14 cellular contexts compared by ENCODE assay signal in genomic region chr7:26381476-26382175, GRCh38.
DNase-seq lines count a peak whose midpoint lies in the region; ATAC-seq and TF ChIP-seq lines count a peak whose summit lies in the region.
"Had no signal": no experiment of that assay in that cellular context is flagged by ENCODE, and none has a peak within 500 bp of the region (broad histone marks: within the 10 kb centered on the region; RNA-seq: fewer than 3 reads in every experiment).

No MANE protein-coding gene starts in this region.

- no peaks in the 10 kb centered on the region for H3K36me3 Mint-ChIP-seq in neural progenitor cell

- peaks cover 28% of the 10 kb centered on the region for H3K4me1 Mint-ChIP-seq in neural progenitor cell

- H3K9me1 ChIP-seq in IMR-90 (ENCODE audit: insufficient read depth, low read length): no peaks in the 10 kb centered on the region; the same call in 1 of the 2 replicates

- H3K14ac ChIP-seq in IMR-90 (replicated peaks; ENCODE audit: low read depth, low read length): no peak overlapping the region

- POLR2A ChIA-PET in IMR-90 (lab: Charles Lee; ENCODE audit: unreplicated experiment): no interaction called here

- no peak overlapping the region for H4K91ac ChIP-seq in IMR-90 (ENCODE audit: insufficient read depth, low read depth, low read length)

- H3K9me3 ChIP-seq in IMR-90 (ENCODE audit: control insufficient read depth, insufficient read depth, low read length) (peaks cover 3% of the 10 kb centered on the region; the same call in 1 of the 2 replicates), OCI-LY1 (ENCODE audit: low read length) (no peaks in the 10 kb centered on the region), neural progenitor cell (ENCODE audit: low read depth) (no peaks in the 10 kb centered on the region)
- H3K9me3 ChIP-seq in effector memory CD4-positive, alpha-beta T cell (ENCODE audit: control insufficient read depth, low read length): no peaks in the 10 kb centered on the region

- H3K9me2 ChIP-seq in OCI-LY1 (ENCODE audit: low read depth, low read length): no peaks in the 10 kb centered on the region

- no peak for ATAC-seq in IMR-90 (ENCODE audit: low read depth)

- no peaks in the 10 kb centered on the region for H3K9me3 Mint-ChIP-seq in neural progenitor cell

- WGBS in IMR-90 (ENCODE audit: extremely low coverage in 2 of 2, insufficient read length in 1 of 2), 2 experiments: 90% methylated on average over 2 of the region's 7 CpGs; no CpG with 5 or more reads in 1 of the 2 experiments

- H2BK5ac ChIP-seq in IMR-90 (ENCODE audit: low read depth, low read length, poor library complexity, severe bottlenecking): no peak overlapping the region

- no peak overlapping the region for H2AK5ac ChIP-seq in IMR-90 (ENCODE audit: low read depth, low read length)

- H3K27ac ChIP-seq in IMR-90 (ENCODE audit: insufficient read depth, low read length) (no peak overlapping the region), OCI-LY1 (ENCODE audit: low read depth, low read length, poor library complexity, severe bottlenecking) (no peak overlapping the region), neural progenitor cell (no peak overlapping the region)
- H3K27ac ChIP-seq in effector memory CD4-positive, alpha-beta T cell (ENCODE audit: insufficient read depth, low read length, poor library complexity, severe bottlenecking): no peak overlapping the region
- H3K27ac ChIP-seq: C4-2B, RWPE1 had no signal

- H3K27me3 ChIP-seq in IMR-90 (ENCODE audit: control insufficient read depth, insufficient read depth, low read length) (peaks cover 26% of the 10 kb centered on the region), OCI-LY1 (ENCODE audit: insufficient read depth, low read length) (no peaks in the 10 kb centered on the region), neural progenitor cell (peaks cover 6% of the 10 kb centered on the region)
- no peaks in the 10 kb centered on the region for H3K27me3 ChIP-seq in effector memory CD4-positive, alpha-beta T cell (replicated peaks; ENCODE audit: control insufficient read depth, insufficient read depth, low read length, poor library complexity, severe bottlenecking)

- no peak overlapping the region for H3K4me3 ChIP-seq in IMR-90 (ENCODE audit: insufficient read depth, low read depth, low read length)
- no peak overlapping the region for H3K4me3 ChIP-seq in OCI-LY1 (ENCODE audit: low read depth, low read length, poor library complexity, severe bottlenecking)
- H3K4me3 ChIP-seq in neural progenitor cell: no peak overlapping the region
- no peak overlapping the region for H3K4me3 ChIP-seq in effector memory CD4-positive, alpha-beta T cell (ENCODE audit: insufficient read depth, low read depth, low read length, poor library complexity, severe bottlenecking)

- H3K79me2 ChIP-seq in OCI-LY1 (ENCODE audit: insufficient read depth, low read length) (no peaks in the 10 kb centered on the region), neural progenitor cell (ENCODE audit: low read depth) (no peaks in the 10 kb centered on the region)

- BruUV-seq in IMR-90 (replicated peaks; lab: Mats Ljungman, UMichigan): no TSS peak

- H3K4me2 ChIP-seq in IMR-90 (ENCODE audit: low read depth, low read length) (no peak overlapping the region), OCI-LY1 (ENCODE audit: low read length) (no peak overlapping the region), neural progenitor cell (no peak overlapping the region)

- no peak overlapping the region for H2BK15ac ChIP-seq in IMR-90 (ENCODE audit: low read depth, low read length)

- H3F3A ChIP-seq in OCI-LY1 (ENCODE audit: insufficient read depth, low read length) (no peaks in the 10 kb centered on the region), neural progenitor cell (ENCODE audit: low read depth) (peaks cover 4% of the 10 kb centered on the region)

- H3K36me3 ChIP-seq in IMR-90 (ENCODE audit: control insufficient read depth, insufficient read depth, low read length): no peaks in the 10 kb centered on the region
- no peaks in the 10 kb centered on the region for H3K36me3 ChIP-seq in OCI-LY1 (ENCODE audit: insufficient read depth, low read length)
- H3K36me3 ChIP-seq in neural progenitor cell: no peaks in the 10 kb centered on the region
- no peaks in the 10 kb centered on the region for H3K36me3 ChIP-seq in effector memory CD4-positive, alpha-beta T cell (ENCODE audit: control insufficient read depth, insufficient read depth, low read length)

- no peak overlapping the region for H3K9ac ChIP-seq in IMR-90 (ENCODE audit: low read depth, low read length)
- H3K9ac ChIP-seq in OCI-LY1 (ENCODE audit: low read length): no peak overlapping the region
- no peak overlapping the region for H3K9ac ChIP-seq in neural progenitor cell

- no peak overlapping the region for H3K23ac ChIP-seq in IMR-90 (ENCODE audit: low read depth, low read length)

- H3K4me3 Mint-ChIP-seq in neural progenitor cell: no peak overlapping the region

- TF ChIP-seq CTCF in IMR-90 (conservative IDR thresholded peaks at IDR 0.05; ENCODE audit: low read depth, low read length) (no peak), OCI-LY1 (IDR thresholded peaks at IDR 0.05; ENCODE audit: low read length) (peak; percentile 14; the same call in 1 of the 2 replicates), neural progenitor cell (IDR thresholded peaks at IDR 0.05) (no peak)

- intact Hi-C loops in IMR-90 (cut with micrococcal nuclease): no loop called here

- no peak overlapping the region for H3K4ac ChIP-seq in IMR-90 (ENCODE audit: low read depth, low read length)

- TF ChIP-seq POLR2A in IMR-90 (IDR thresholded peaks at IDR 0.05; ENCODE audit: low read depth, low read length): no peak

- H3K4me1 ChIP-seq in IMR-90 (ENCODE audit: control insufficient read depth, insufficient read depth, low read length) (no peaks in the 10 kb centered on the region), OCI-LY1 (ENCODE audit: insufficient read depth, low read length, severe bottlenecking) (peaks cover 4% of the 10 kb centered on the region), neural progenitor cell (peaks cover 14% of the 10 kb centered on the region)
- H3K4me1 ChIP-seq in effector memory CD4-positive, alpha-beta T cell (ENCODE audit: control insufficient read depth, insufficient read depth, low read length, poor library complexity, severe bottlenecking): no peaks in the 10 kb centered on the region

- H4K20me1 ChIP-seq in IMR-90 (ENCODE audit: insufficient read depth, low read length) (no peaks in the 10 kb centered on the region), OCI-LY1 (ENCODE audit: insufficient read depth, low read length) (no peaks in the 10 kb centered on the region), neural progenitor cell (ENCODE audit: low read depth) (no peaks in the 10 kb centered on the region)

- no peak overlapping the region for H2BK20ac ChIP-seq in IMR-90 (ENCODE audit: low read depth, low read length)

- no peak overlapping the region for H4K5ac ChIP-seq in IMR-90 (ENCODE audit: low read depth, low read length)

- no peak for TF ChIP-seq RAD21 in IMR-90 (IDR thresholded peaks at IDR 0.05; ENCODE audit: low read length)

- H3K27ac Mint-ChIP-seq in neural progenitor cell: peak overlapping the region; percentile 31

- no peaks in the 10 kb centered on the region for H3K79me1 ChIP-seq in IMR-90 (ENCODE audit: low read depth in 1 of 2, low read length in 2 of 2)

- peak; percentile 36 for DNase-seq in SIG-M5 treated with dmso at 0.1 percent for 504 hours (lab: John Stamatoyannopoulos, UW; ENCODE audit: unreplicated experiment)
- DNase-seq in SIG-M5 (lab: John Stamatoyannopoulos, UW): no peak
- DNase-seq in IMR-90: no peak
- no peak for DNase-seq in neural progenitor cell (ENCODE audit: low spot score)
- DNase-seq in effector memory CD4-positive, alpha-beta T cell: no peak
- no peak for DNase-seq in SKM-1 treated with dmso at 0.1 percent for 144 hours (lab: John Stamatoyannopoulos, UW; ENCODE audit: unreplicated experiment)
- no peak for DNase-seq in NCI-H446 (lab: John Stamatoyannopoulos, UW)
- DNase-seq: COR-L47, NCI-H1105, NCI-H187, NCI-H446 treated with DMSO at 0.1 percent for 48 hours had no signal

- CTCF ChIA-PET in IMR-90 (lab: Yijun Ruan, JAX): no interaction called here

- no peak overlapping the region for H2AFZ ChIP-seq in IMR-90 (replicated peaks; ENCODE audit: low read length, poor library complexity)
- H2AFZ ChIP-seq in OCI-LY1 (ENCODE audit: low read length): no peak overlapping the region
- H2AFZ ChIP-seq in neural progenitor cell (replicated peaks): peak overlapping the region; percentile 74

- H3K18ac ChIP-seq in IMR-90 (ENCODE audit: low read depth, low read length): no peak overlapping the region

- no peak overlapping the region for H2AK9ac ChIP-seq in IMR-90 (replicated peaks; ENCODE audit: low read depth, low read length, poor library complexity)

- in situ Hi-C loops in IMR-90 (cut with MboI; ENCODE audit: low sequenced_read_pairs): no loop called here

- H3K56ac ChIP-seq in IMR-90 (ENCODE audit: extremely low read depth, insufficient read depth, low read length): no peak overlapping the region

- H3K27me3 Mint-ChIP-seq in neural progenitor cell (ENCODE audit: insufficient read depth, low read depth): no peaks in the 10 kb centered on the region

- no peak overlapping the region for H4K8ac ChIP-seq in IMR-90 (ENCODE audit: low read depth in 2 of 2, low read length in 2 of 2)

- dilution Hi-C loops in IMR-90 (cut with HindIII; ENCODE audit: low sequenced_read_pairs, unreplicated experiment): no loop called here

- no peak overlapping the region for H2BK120ac ChIP-seq in IMR-90 (ENCODE audit: low read depth, low read length)

TF ChIP-seq in IMR-90, 13 proteins besides CTCF, POLR2A, EP300 and RAD21:
- no peak for TF ChIP-seq MXI1 (IDR thresholded peaks at IDR 0.05; ENCODE audit: borderline replicate concordance, low read depth, low read length)
- no peak for TF ChIP-seq USF2 (IDR thresholded peaks at IDR 0.05; ENCODE audit: low read depth, low read length)
- no peak for TF ChIP-seq CHD1 (IDR thresholded peaks at IDR 0.05; ENCODE audit: low read depth, low read length)
- TF ChIP-seq FOS (IDR thresholded peaks at IDR 0.05; ENCODE audit: low read depth, low read length): no peak
- TF ChIP-seq SMC3 (IDR thresholded peaks at IDR 0.05; ENCODE audit: low read depth, low read length): no peak
- peak; percentile 60 for TF ChIP-seq CEBPB (IDR thresholded peaks at IDR 0.05; ENCODE audit: low read depth, low read length)
- TF ChIP-seq NFE2L2 (IDR thresholded peaks at IDR 0.05; ENCODE audit: low read depth, low read length): no peak
